In genomic region chr2:26429779-26430654, GRCh38 we compare ENCODE assay signal across 16 cellular contexts. TPM values are rescaled to one million over a fixed set of nuclear protein-coding genes. Genes with fewer than 3 reads are reported as not detected.
A peak's percentile ranks its signal among the peaks of the same experiment; 100 is the strongest.
DNase-seq lines count a peak whose midpoint lies in the region; ATAC-seq and TF ChIP-seq lines count a peak whose summit lies in the region.
"Had no signal": no experiment of that assay in that cellular context is flagged by ENCODE, and none has a peak within 500 bp of the region (broad histone marks: within the 10 kb centered on the region; RNA-seq: fewer than 3 reads in every experiment).

No MANE protein-coding gene starts in this region.

- H3K4me3 Mint-ChIP-seq in brain, result peak overlapping the region in 2 of 5 experiments; percentile 31 to 55
- H3K4me3 Mint-ChIP-seq: activated CD8-positive, alpha-beta T cell treated with anti-CD3 and anti-CD28 coated beads, Interleukin-2, amount 10 ng/mL, durations not matched to agents 7 days and 5 days; naive B cell; T-helper 2 cell treated with Interferon-gamma antibody and Interleukin-4, amounts not matched to agents 5 μg/mL and 100 μg/mL, for 36 hours had no signal

- H3K4me1 ChIP-seq in trophoblast cell (ENCODE audit: control insufficient read depth in 1 of 2, insufficient read depth in 2 of 2, low read length in 2 of 2), result peaks cover 5 to 8% of the 10 kb centered on the region in 2 experiments

- H3K9me3 ChIP-seq in trophoblast cell (ENCODE audit: insufficient read depth, low read depth, low read length), result no peaks in the 10 kb centered on the region
- H3K9me3 ChIP-seq: tibial nerve had no signal

- no peak overlapping the region for H3K4me3 ChIP-seq in trophoblast cell (ENCODE audit: low read depth, low read length)
- H3K4me3 ChIP-seq: smooth muscle cell, tibial nerve had no signal

- H3K4ac ChIP-seq in trophoblast cell (ENCODE audit: low read depth, low read length), result no peak overlapping the region

- DNase-seq in NCI-H524 (lab: John Stamatoyannopoulos, UW) (peak; percentile 16 to 80), NCI-H524 treated with DMSO at 0.1 percent for 48 hours (lab: John Stamatoyannopoulos, UW) (no peak), NCI-H2107 treated with DMSO at 0.1 percent for 48 hours (lab: John Stamatoyannopoulos, UW; ENCODE audit: unreplicated experiment) (peak; percentile 91), trophoblast cell (no peak), T-helper 1 cell (no peak), SIG-M5 (lab: John Stamatoyannopoulos, UW) (no peak)
- DNase-seq: 8988T; activated CD8-positive, alpha-beta T cell treated with anti-CD3 and anti-CD28 coated beads, Interleukin-2, amount 10 ng/mL, durations not matched to agents 7 days and 5 days; activated naive CD4-positive, alpha-beta T cell treated with Interleukin-2 at 50 U/mL for 16 hours; cerebellar nuclear complex; naive B cell had no signal

- no peak for TF ChIP-seq CTCF in brain (conservative IDR thresholded peaks at IDR 0.05)

- peak overlapping the region in 4 of 5 experiments; percentile 3 to 80 (median 52) for H3K27ac Mint-ChIP-seq in brain
- H3K27ac Mint-ChIP-seq: activated CD8-positive, alpha-beta T cell treated with anti-CD3 and anti-CD28 coated beads, Interleukin-2, amount 10 ng/mL, durations not matched to agents 7 days and 5 days; naive B cell; T-helper 2 cell treated with Interferon-gamma antibody and Interleukin-4, amounts not matched to agents 5 μg/mL and 100 μg/mL, for 36 hours had no signal

- no peak overlapping the region for H2AK5ac ChIP-seq in trophoblast cell (ENCODE audit: low read length)

- H3K23ac ChIP-seq in trophoblast cell (ENCODE audit: low read length), result no peak overlapping the region

- no peaks in the 10 kb centered on the region for H3K79me2 ChIP-seq in trophoblast cell (ENCODE audit: control insufficient read depth, insufficient read depth, low read length, poor library complexity)

- peaks cover 26% of the 10 kb centered on the region for H3K4me1 Mint-ChIP-seq in brain
- H3K4me1 Mint-ChIP-seq: naive B cell had no signal

- H3K36me3 Mint-ChIP-seq in brain, result no peaks in the 10 kb centered on the region
- H3K36me3 Mint-ChIP-seq: naive B cell had no signal

- no peak overlapping the region for H4K12ac ChIP-seq in trophoblast cell (ENCODE audit: low read depth, low read length)

- no peak overlapping the region for H2BK5ac ChIP-seq in trophoblast cell (ENCODE audit: low read depth, low read length, poor library complexity)

- H3K79me1 ChIP-seq in trophoblast cell (ENCODE audit: low read length), result peaks cover 2% of the 10 kb centered on the region

- no peak overlapping the region for H3K27ac ChIP-seq in trophoblast cell (ENCODE audit: low read depth, low read length)

- no peaks in the 10 kb centered on the region for H3K27me3 ChIP-seq in trophoblast cell (ENCODE audit: insufficient read depth, low read length)
- H3K27me3 ChIP-seq: tibial nerve had no signal

- peak overlapping the region; percentile 6 for H2BK12ac ChIP-seq in trophoblast cell (ENCODE audit: low read length)

- H3K9ac ChIP-seq in trophoblast cell (ENCODE audit: low read length), result no peak overlapping the region

- H3K27me3 Mint-ChIP-seq in brain, result peaks cover 12% of the 10 kb centered on the region

- no peak overlapping the region for H3K14ac ChIP-seq in trophoblast cell (ENCODE audit: low read length)

- H4K91ac ChIP-seq in trophoblast cell (ENCODE audit: low read depth, low read length), result no peak overlapping the region

- WGBS in trophoblast cell (ENCODE audit: extremely low coverage, insufficient coverage, insufficient read length), result no CpG with 5 or more reads among the region's 9 CpGs

- H4K8ac ChIP-seq in trophoblast cell (ENCODE audit: low read depth, low read length), result no peak overlapping the region

- H3K18ac ChIP-seq in trophoblast cell (ENCODE audit: low read length), result no peak overlapping the region

- H3K36me3 ChIP-seq in trophoblast cell (ENCODE audit: control insufficient read depth in 1 of 2, insufficient read depth in 2 of 2, low read length in 2 of 2), result no peaks in the 10 kb centered on the region
- H3K36me3 ChIP-seq: tibial nerve had no signal

- no peak for ATAC-seq in GM18867 (IDR thresholded peaks at IDR 0.05; ENCODE audit: unreplicated experiment)
- ATAC-seq: activated CD8-positive, alpha-beta T cell treated with anti-CD3 and anti-CD28 coated beads, Interleukin-2, amount 10 ng/mL, durations not matched to agents 7 days and 5 days had no signal

- no peaks in the 10 kb centered on the region for H3K9me3 Mint-ChIP-seq in brain
- H3K9me3 Mint-ChIP-seq: T-helper 2 cell treated with Interferon-gamma antibody and Interleukin-4, amounts not matched to agents 5 μg/mL and 100 μg/mL, for 36 hours had no signal

- peak overlapping the region; percentile 3 for H2BK120ac ChIP-seq in trophoblast cell (ENCODE audit: insufficient read depth, low read length, poor library complexity)

- H2AFZ ChIP-seq in trophoblast cell (ENCODE audit: insufficient read depth, low read length, poor library complexity), result no peak overlapping the region

- H3K4me2 ChIP-seq in trophoblast cell (ENCODE audit: low read length), result no peak overlapping the region
- H3K4me2 ChIP-seq: smooth muscle cell had no signal

RNA-seq across cellular contexts. Expression of gene DRC1, which starts 28.3 kb away (rescaled TPM):
- polyA plus RNA-seq in brain (ENCODE audit: insufficient read depth, low read depth, low replicate concordance), result 0.88 TPM
- polyA plus RNA-seq in trophoblast cell (2013), result 0.08 TPM in 2 replicates

RNA-seq across cellular contexts. Expression of gene OTOF, which starts 47.9 kb away (rescaled TPM):
- 0.17 TPM for polyA plus RNA-seq in brain (ENCODE audit: insufficient read depth, low read depth, low replicate concordance)
- 0.12 and 0.17 TPM in 2 replicates for polyA plus RNA-seq in trophoblast cell (2013)

Comparison
In these comparisons a context has a peak if more than half of its experiments do, and no peak if none do; other contexts are left out.
1. DNase-seq: peak in NCI-H524 (2 of 2) and NCI-H2107 treated with DMSO at 0.1 percent for 48 hours (single experiment); none in NCI-H524 treated with DMSO at 0.1 percent for 48 hours (single experiment), trophoblast cell (0 of 2), T-helper 1 cell (0 of 5) and SIG-M5 (single experiment).